21 cellular contexts compared by ENCODE assay signal in the genomic region with DNA sequence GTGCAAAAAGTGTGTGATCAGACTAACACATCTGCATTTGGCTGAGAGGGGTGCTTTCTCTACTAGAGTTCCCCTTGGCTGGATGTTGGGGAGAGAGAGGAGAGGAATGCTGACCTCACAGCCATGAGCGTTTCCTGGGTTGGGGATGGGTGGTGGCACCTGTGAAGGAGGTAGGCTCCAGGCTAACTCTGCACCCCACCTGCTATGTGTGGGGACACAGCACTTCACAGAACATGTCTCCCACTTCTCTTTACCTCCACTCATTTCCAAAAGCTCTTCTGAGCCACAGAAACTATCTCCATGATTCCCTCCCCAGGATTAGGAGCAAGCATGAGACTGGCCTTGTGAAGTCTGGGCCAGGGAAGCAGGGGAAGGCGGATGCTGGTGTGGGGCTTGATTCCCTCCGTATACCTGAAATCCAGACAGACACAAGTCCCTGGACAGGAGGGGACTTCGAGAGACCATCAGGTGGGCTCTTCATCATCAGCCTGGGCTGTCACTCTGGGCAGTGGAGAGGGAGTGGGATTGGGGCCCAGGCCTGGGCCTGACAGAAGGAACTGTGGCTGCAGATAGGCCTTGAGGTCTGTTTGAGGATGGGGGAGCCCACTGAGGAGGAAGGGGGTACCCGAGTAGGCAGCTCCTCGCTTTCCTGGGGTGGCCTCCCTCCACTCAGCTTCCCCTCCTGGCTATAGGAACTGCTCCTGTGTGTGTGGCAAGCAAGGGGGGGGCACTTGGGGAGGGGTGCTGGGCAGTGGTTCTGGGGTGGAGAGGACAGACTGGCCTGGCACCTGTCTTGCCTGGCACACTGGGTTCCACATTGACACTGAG. TPM values are rescaled to one million over a fixed set of nuclear protein-coding genes. Genes with fewer than 3 reads are reported as not detected.
DNase-seq lines count a peak whose midpoint lies in the region; ATAC-seq and TF ChIP-seq lines count a peak whose summit lies in the region.
"Had no signal": no experiment of that assay in that cellular context is flagged by ENCODE, and none has a peak within 500 bp of the region (broad histone marks: within the 10 kb centered on the region; RNA-seq: fewer than 3 reads in every experiment).

No MANE protein-coding gene starts in this region.

- WGBS in endodermal cell (ENCODE audit: insufficient coverage in 1 of 2, insufficient read length in 1 of 2), 2 experiments, result 85 to 100% methylated on average over 2 to 6 of the region's 6 CpGs

- H3K9me3 Mint-ChIP-seq in activated CD4-positive, alpha-beta T cell treated with anti-CD3 and anti-CD28 coated beads for 36 hours (ENCODE audit: low read depth), result no peaks in the 10 kb centered on the region
- no peaks in the 10 kb centered on the region for H3K9me3 Mint-ChIP-seq in endodermal cell
- H3K9me3 Mint-ChIP-seq: CD8-positive, alpha-beta memory T cell had no signal

- H3K27ac Mint-ChIP-seq in activated CD4-positive, alpha-beta T cell treated with anti-CD3 and anti-CD28 coated beads for 36 hours, result no peak overlapping the region
- H3K27ac Mint-ChIP-seq in endodermal cell, result no peak overlapping the region
- H3K27ac Mint-ChIP-seq: CD8-positive, alpha-beta memory T cell had no signal

- no peaks in the 10 kb centered on the region for H3K9me3 ChIP-seq in endodermal cell (ENCODE audit: control insufficient read depth, low read length)
- H3K9me3 ChIP-seq: BLaER1 had no signal

- H3K36me3 ChIP-seq in endodermal cell (ENCODE audit: control insufficient read depth, insufficient read depth, low read length), result no peaks in the 10 kb centered on the region
- H3K36me3 ChIP-seq: BLaER1 had no signal

- no peak overlapping the region for H3K27ac ChIP-seq in endodermal cell (ENCODE audit: low read depth, low read length)
- H3K27ac ChIP-seq: 22Rv1, BLaER1, HL-60, RWPE1 had no signal

- H3K36me3 Mint-ChIP-seq in activated CD4-positive, alpha-beta T cell treated with anti-CD3 and anti-CD28 coated beads for 36 hours (ENCODE audit: low read depth), result no peaks in the 10 kb centered on the region
- H3K36me3 Mint-ChIP-seq in endodermal cell (ENCODE audit: low read depth), result no peaks in the 10 kb centered on the region
- H3K36me3 Mint-ChIP-seq: CD8-positive, alpha-beta memory T cell had no signal

- CTCF ChIA-PET in activated CD4-positive, alpha-beta T cell treated with anti-CD3 and anti-CD28 coated beads for 36 hours (lab: Charles Lee), result interaction anchor here (2.4 kb wide), 1 partner anchor 12 kb away, joined by 6 read pairs; no protein-coding TSS in a partner anchor

- H3K27me3 ChIP-seq in endodermal cell (ENCODE audit: control insufficient read depth, insufficient read depth, low read length, poor library complexity, severe bottlenecking), result no peaks in the 10 kb centered on the region
- H3K27me3 ChIP-seq: BLaER1 had no signal

- no peak overlapping the region for H3K4me3 Mint-ChIP-seq in activated CD4-positive, alpha-beta T cell treated with anti-CD3 and anti-CD28 coated beads for 36 hours
- H3K4me3 Mint-ChIP-seq in endodermal cell, result no peak overlapping the region
- H3K4me3 Mint-ChIP-seq: CD8-positive, alpha-beta memory T cell had no signal

- TF ChIP-seq CTCF in endodermal cell (conservative IDR thresholded peaks at IDR 0.05), result no peak

- peak; percentile 2 for DNase-seq in activated CD4-positive, alpha-beta T cell treated with anti-CD3 and anti-CD28 coated beads for 36 hours
- no peak for DNase-seq in activated CD4-positive, alpha-beta T cell treated with anti-CD3 and anti-CD28 coated beads, Interleukin-2, amount 50 U/mL, for 1 hour
- DNase-seq in RPMI8226 (peak; percentile 25), endodermal cell (peak; percentile 33), sciatic nerve (ENCODE audit: low spot score) (peak; percentile 30), amniotic stem cell (lab: John Stamatoyannopoulos, UW) (no peak), COLO829 (ENCODE audit: low spot score) (no peak), NCI-H1092 (lab: John Stamatoyannopoulos, UW) (no peak)
- DNase-seq: DMS79 treated with DMSO at 0.1 percent for 48 hours, HCEC 1CT, NCI-H1417, NCI-H2029, NCI-H2171, NCI-H446 treated with DMSO at 0.1 percent for 48 hours, NCI-H748 treated with DMSO at 0.1 percent for 48 hours, OCI-M1 had no signal

- intact Hi-C loops in activated CD4-positive, alpha-beta T cell treated with anti-CD3 and anti-CD28 coated beads for 36 hours (cut with DNase I, micrococcal nuclease), result no loop called here
- intact Hi-C loops in sciatic nerve (cut with DNase I), result no loop called here

- H3K4me1 Mint-ChIP-seq in activated CD4-positive, alpha-beta T cell treated with anti-CD3 and anti-CD28 coated beads for 36 hours, result no peaks in the 10 kb centered on the region
- H3K4me1 Mint-ChIP-seq in endodermal cell, result peaks cover 8% of the 10 kb centered on the region
- H3K4me1 Mint-ChIP-seq: CD8-positive, alpha-beta memory T cell had no signal

- no peak overlapping the region for H3K9ac ChIP-seq in endodermal cell (ENCODE audit: extremely low read depth, low read length, poor library complexity, severe bottlenecking)
- H3K9ac ChIP-seq: BLaER1 had no signal

- H3K4me3 ChIP-seq in endodermal cell (ENCODE audit: low read length), result no peak overlapping the region
- H3K4me3 ChIP-seq: BLaER1 had no signal

- no peaks in the 10 kb centered on the region for H3K27me3 Mint-ChIP-seq in activated CD4-positive, alpha-beta T cell treated with anti-CD3 and anti-CD28 coated beads for 36 hours
- no peaks in the 10 kb centered on the region for H3K27me3 Mint-ChIP-seq in endodermal cell (ENCODE audit: insufficient read depth)

- no peak for ATAC-seq in activated CD4-positive, alpha-beta T cell treated with anti-CD3 and anti-CD28 coated beads for 36 hours
- ATAC-seq in sciatic nerve, result no peak

- POLR2A ChIA-PET in activated CD4-positive, alpha-beta T cell treated with anti-CD3 and anti-CD28 coated beads for 36 hours (lab: Charles Lee), result no interaction called here

- H3K4me1 ChIP-seq in endodermal cell (ENCODE audit: control insufficient read depth, insufficient read depth, low read length), result peaks cover 3% of the 10 kb centered on the region

RNA-seq across cellular contexts. Expression of a gene that starts 40.7 kb away (rescaled TPM):
- total RNA-seq in activated CD4-positive, alpha-beta T cell treated with anti-CD3 and anti-CD28 coated beads for 36 hours, result 10 to 100 TPM; 41.1 to 50.0 TPM
- total RNA-seq in endodermal cell (10 to 100 TPM; 65.4 to 67.9 TPM), sciatic nerve (58.0 TPM)
- polyA plus RNA-seq in endodermal cell (2013, experiment 1 of 2), result 36.2 TPM
- polyA plus RNA-seq in endodermal cell (2013, experiment 2 of 2), result 34.3 TPM

Comparison
In these comparisons a context has a peak if more than half of its experiments do, and no peak if none do; other contexts are left out.
1. DNase-seq: peak in activated CD4-positive, alpha-beta T cell treated with anti-CD3 and anti-CD28 coated beads for 36 hours (single experiment), RPMI8226 (single experiment), endodermal cell (single experiment) and sciatic nerve (single experiment); none in activated CD4-positive, alpha-beta T cell treated with anti-CD3 and anti-CD28 coated beads, Interleukin-2, amount 50 U/mL, for 1 hour (single experiment), amniotic stem cell (single experiment), COLO829 (single experiment) and NCI-H1092 (single experiment).